In genomic region chr19:43447655-43448054, GRCh38 we compare ENCODE assay signal across 9 cellular contexts. TPM values are rescaled to one million over a fixed set of nuclear protein-coding genes. Genes with fewer than 3 reads are reported as not detected.
"Had no signal": no experiment of that assay in that cellular context is flagged by ENCODE, and none has a peak within 500 bp of the region (broad histone marks: within the 10 kb centered on the region; RNA-seq: fewer than 3 reads in every experiment).

No MANE protein-coding gene starts in this region.

- H3K4me1 ChIP-seq: SJCRH30 had no signal

- H3K9me3 ChIP-seq: SJCRH30 had no signal

- H3K36me3 ChIP-seq: SJCRH30 had no signal

- H3K27ac ChIP-seq: HL-60, SJCRH30 had no signal

- DNase-seq: NCI-H2081 treated with DMSO at 0.1 percent for 48 hours had no signal

- H3K4me3 ChIP-seq: SJCRH30 had no signal

- H3K27me3 ChIP-seq: SJCRH30 had no signal

RNA-seq across cellular contexts. Expression of gene LYPD3, which starts 17.8 kb away (rescaled TPM):
- total RNA-seq: OCI-LY7, SJCRH30 had no signal

RNA-seq across cellular contexts. Expression of gene TEX101, which starts 33.0 kb away (rescaled TPM):
- total RNA-seq: HT-29, M059J, OCI-LY7, PC-3, Right ventricle myocardium inferior, RPMI7951, SJCRH30 had no signal
